ENCODE assay signal across 31 cellular contexts in the genomic region with DNA sequence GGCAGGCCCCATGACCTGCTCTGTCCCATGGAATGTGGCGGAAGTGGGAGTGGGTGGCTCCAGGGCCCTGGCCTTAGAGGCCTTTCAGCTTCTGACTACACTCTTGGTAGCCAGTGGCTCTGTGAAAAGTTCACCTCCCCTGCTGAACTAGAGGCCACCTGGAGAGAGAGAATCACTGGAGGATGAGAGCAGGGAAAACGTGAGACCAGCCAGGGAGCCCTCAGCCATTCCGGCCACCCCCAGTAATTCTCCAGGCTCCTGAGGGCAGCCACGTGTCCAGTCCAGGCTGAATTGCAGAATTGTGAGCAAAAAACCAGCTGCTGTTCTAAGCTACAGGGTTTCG. TPM values are rescaled to one million over a fixed set of nuclear protein-coding genes. Genes with fewer than 3 reads are reported as not detected.
A peak's percentile ranks its signal among the peaks of the same experiment; 100 is the strongest.
DNase-seq lines count a peak whose midpoint lies in the region; ATAC-seq and TF ChIP-seq lines count a peak whose summit lies in the region.
"Had no signal": no experiment of that assay in that cellular context is flagged by ENCODE, and none has a peak within 500 bp of the region (broad histone marks: within the 10 kb centered on the region; RNA-seq: fewer than 3 reads in every experiment).

No MANE protein-coding gene starts in this region.

- H3K27me3 Mint-ChIP-seq in GM23338 (ENCODE audit: insufficient read depth, low read depth, poor library complexity) (peaks cover 3% of the 10 kb centered on the region), nephron progenitor cell (ENCODE audit: low read depth, poor library complexity) (no peaks in the 10 kb centered on the region), glutamatergic neuron (ENCODE audit: unreplicated experiment) (no peaks in the 10 kb centered on the region)

- H4K20me1 ChIP-seq in GM23338 (replicated peaks; ENCODE audit: insufficient read depth): no peaks in the 10 kb centered on the region

- no peak overlapping the region for H3K4me2 ChIP-seq in GM23338

- H3K9me3 Mint-ChIP-seq in GM23338 (peaks cover 11% of the 10 kb centered on the region; the same call in 2 of the 3 replicates), nephron progenitor cell (peaks cover 34% of the 10 kb centered on the region), glutamatergic neuron (ENCODE audit: unreplicated experiment) (peaks cover 2% of the 10 kb centered on the region)

- no peak overlapping the region for H3K27ac ChIP-seq in GM23338 (ENCODE audit: low read depth)
- H3K27ac ChIP-seq: ascending aorta, HL-60, psoas muscle, tibial artery had no signal

- H3K27ac Mint-ChIP-seq in GM23338 (no peak overlapping the region), nephron progenitor cell (peak overlapping the region; percentile 88), glutamatergic neuron (ENCODE audit: unreplicated experiment) (no peak overlapping the region)
- H3K27ac Mint-ChIP-seq: activated CD4-positive, alpha-beta T cell treated with anti-CD3 and anti-CD28 coated beads for 36 hours; activated naive CD8-positive, alpha-beta T cell treated with anti-CD3 and anti-CD28 coated beads for 36 hours; CD8-positive, alpha-beta T cell had no signal

- DNase-seq in GM23338 (ENCODE audit: low spot score) (no peak), iPS-NIHi7 (ENCODE audit: extremely low spot score) (peak; percentile 33), nephron progenitor cell (peak; percentile 11), GM20000 (ENCODE audit: low spot score) (no peak), anterior cingulate cortex (lab: John Stamatoyannopoulos, UW) (no peak), glutamatergic neuron (no peak)
- DNase-seq: activated CD4-positive, alpha-beta T cell treated with anti-CD3 and anti-CD28 coated beads for 36 hours; activated CD8-positive, alpha-beta memory T cell treated with anti-CD3 and anti-CD28 coated beads for 24 hours; activated gamma-delta T cell; activated naive CD8-positive, alpha-beta T cell treated with anti-CD3 and anti-CD28 coated beads for 36 hours; activated T-cell treated with anti-CD3 and anti-CD28 coated beads for 4 hours; BE2C; caudate nucleus; CD8-positive, alpha-beta T cell; dermis blood vessel endothelial cell; DMS 273 treated with DMSO at 0.1 percent for 48 hours; Kasumi-1; left cardiac atrium; naive B cell; NCI-H1417 treated with DMSO at 0.1 percent for 48 hours; nucleus accumbens; psoas muscle; Right ventricle myocardium superior; stimulated activated CD4-positive, alpha-beta T cell treated with anti-CD3 and anti-CD28 coated beads, Interleukin-4, amount 100 ng/mL, for 24 hours; T-helper 9 cell; tibial artery had no signal

- no peaks in the 10 kb centered on the region for H3K9me2 ChIP-seq in GM23338 (ENCODE audit: insufficient read depth)

- H3K27me3 ChIP-seq in GM23338 (ENCODE audit: insufficient read depth): no peaks in the 10 kb centered on the region
- H3K27me3 ChIP-seq: ascending aorta, BE2C, tibial artery had no signal

- peaks cover 10% of the 10 kb centered on the region for H3K4me1 Mint-ChIP-seq in GM23338
- peaks cover 52% of the 10 kb centered on the region for H3K4me1 Mint-ChIP-seq in nephron progenitor cell
- H3K4me1 Mint-ChIP-seq in glutamatergic neuron (ENCODE audit: low read depth, unreplicated experiment): no peaks in the 10 kb centered on the region
- H3K4me1 Mint-ChIP-seq: activated CD4-positive, alpha-beta T cell treated with anti-CD3 and anti-CD28 coated beads for 36 hours; activated naive CD8-positive, alpha-beta T cell treated with anti-CD3 and anti-CD28 coated beads for 36 hours; naive B cell had no signal

- H3K36me3 Mint-ChIP-seq in GM23338 (ENCODE audit: low read depth) (peaks cover 8% of the 10 kb centered on the region; the same call in 1 of the 3 replicates), nephron progenitor cell (ENCODE audit: low read depth) (peaks cover 40% of the 10 kb centered on the region), glutamatergic neuron (ENCODE audit: unreplicated experiment) (peaks cover 10% of the 10 kb centered on the region)
- H3K36me3 Mint-ChIP-seq: activated naive CD8-positive, alpha-beta T cell treated with anti-CD3 and anti-CD28 coated beads for 36 hours; CD8-positive, alpha-beta T cell had no signal

- TF ChIP-seq CTCF in GM23338 (conservative IDR thresholded peaks at IDR 0.05; ENCODE audit: low read depth in 2 of 2) (no peak), nephron progenitor cell (IDR thresholded peaks at IDR 0.05) (no peak), GM20000 (IDR thresholded peaks at IDR 0.05; ENCODE audit: extremely low read depth, missing control alignments) (no peak), glutamatergic neuron (IDR thresholded peaks at IDR 0.05; ENCODE audit: partially characterized antibody, unreplicated experiment) (no peak)

- H3K79me2 ChIP-seq in GM23338 (replicated peaks; ENCODE audit: insufficient read depth): no peaks in the 10 kb centered on the region

- H3K36me3 ChIP-seq in GM23338 (ENCODE audit: insufficient read depth): 0 out of 2 replicates have a peak, but pooled peaks cover 3% of the 10 kb centered on the region
- H3K36me3 ChIP-seq: ascending aorta, BE2C, HAP-1, tibial artery had no signal

- H3K4me3 Mint-ChIP-seq in GM23338: no peak overlapping the region
- H3K4me3 Mint-ChIP-seq in nephron progenitor cell: no peak overlapping the region
- no peak overlapping the region for H3K4me3 Mint-ChIP-seq in glutamatergic neuron (ENCODE audit: unreplicated experiment)
- H3K4me3 Mint-ChIP-seq: activated CD4-positive, alpha-beta T cell treated with anti-CD3 and anti-CD28 coated beads for 36 hours; activated naive CD8-positive, alpha-beta T cell treated with anti-CD3 and anti-CD28 coated beads for 36 hours; CD8-positive, alpha-beta T cell; naive B cell had no signal

- H3K4me3 ChIP-seq in GM23338: no peak overlapping the region
- H3K4me3 ChIP-seq: ascending aorta, HAP-1, psoas muscle, tibial artery had no signal

- peaks cover 4% of the 10 kb centered on the region for H3K4me1 ChIP-seq in GM23338 (ENCODE audit: insufficient read depth)
- H3K4me1 ChIP-seq: ascending aorta, BE2C, HAP-1, psoas muscle, tibial artery had no signal

- no peak overlapping the region for H2AFZ ChIP-seq in GM23338

- no peaks in the 10 kb centered on the region for H3F3A ChIP-seq in GM23338 (replicated peaks; ENCODE audit: low read depth)

- ATAC-seq in GM23338: peak; percentile 47; the same call in 2 of the 3 replicates
- peak; percentile 41; the same call in 2 of the 3 replicates for ATAC-seq in SK-N-SH treated with all-trans-retinoic acid at 6 μM for 48 hours
- no peak for ATAC-seq in HG02938 (IDR thresholded peaks at IDR 0.05; ENCODE audit: unreplicated experiment)
- ATAC-seq: activated CD4-positive, alpha-beta T cell treated with anti-CD3 and anti-CD28 coated beads for 36 hours; CD8-positive, alpha-beta T cell; left cardiac atrium; psoas muscle had no signal

TF ChIP-seq in GM23338, 12 proteins besides CTCF, POLR2A, EP300 and RAD21 (continues in another document):
- no peak for TF ChIP-seq POLR2AphosphoS5 (IDR thresholded peaks at IDR 0.05; ENCODE audit: low read depth)
- TF ChIP-seq, protein P1, sequence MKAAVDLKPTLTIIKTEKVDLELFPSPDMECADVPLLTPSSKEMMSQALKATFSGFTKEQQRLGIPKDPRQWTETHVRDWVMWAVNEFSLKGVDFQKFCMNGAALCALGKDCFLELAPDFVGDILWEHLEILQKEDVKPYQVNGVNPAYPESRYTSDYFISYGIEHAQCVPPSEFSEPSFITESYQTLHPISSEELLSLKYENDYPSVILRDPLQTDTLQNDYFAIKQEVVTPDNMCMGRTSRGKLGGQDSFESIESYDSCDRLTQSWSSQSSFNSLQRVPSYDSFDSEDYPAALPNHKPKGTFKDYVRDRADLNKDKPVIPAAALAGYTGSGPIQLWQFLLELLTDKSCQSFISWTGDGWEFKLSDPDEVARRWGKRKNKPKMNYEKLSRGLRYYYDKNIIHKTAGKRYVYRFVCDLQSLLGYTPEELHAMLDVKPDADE (IDR thresholded peaks at IDR 0.05): no peak
- TF ChIP-seq NANOG (IDR thresholded peaks at IDR 0.05; ENCODE audit: borderline replicate concordance): no peak
- no peak for TF ChIP-seq ZNF331 (CRISPR knock-in tag; IDR thresholded peaks at IDR 0.05; ENCODE audit: low read depth)

TF ChIP-seq in SK-N-SH treated with all-trans-retinoic acid at 6 μM for 48 hours, 23 proteins besides CTCF, POLR2A, EP300 and RAD21 (continues in another document):
- TF ChIP-seq, protein P2, sequence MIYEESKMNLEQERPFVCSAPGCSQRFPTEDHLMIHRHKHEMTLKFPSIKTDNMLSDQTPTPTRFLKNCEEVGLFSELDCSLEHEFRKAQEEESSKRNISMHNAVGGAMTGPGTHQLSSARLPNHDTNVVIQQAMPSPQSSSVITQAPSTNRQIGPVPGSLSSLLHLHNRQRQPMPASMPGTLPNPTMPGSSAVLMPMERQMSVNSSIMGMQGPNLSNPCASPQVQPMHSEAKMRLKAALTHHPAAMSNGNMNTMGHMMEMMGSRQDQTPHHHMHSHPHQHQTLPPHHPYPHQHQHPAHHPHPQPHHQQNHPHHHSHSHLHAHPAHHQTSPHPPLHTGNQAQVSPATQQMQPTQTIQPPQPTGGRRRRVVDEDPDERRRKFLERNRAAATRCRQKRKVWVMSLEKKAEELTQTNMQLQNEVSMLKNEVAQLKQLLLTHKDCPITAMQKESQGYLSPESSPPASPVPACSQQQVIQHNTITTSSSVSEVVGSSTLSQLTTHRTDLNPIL (CRISPR knock-in tag; IDR thresholded peaks at IDR 0.05; ENCODE audit: low read depth): no peak
- no peak for TF ChIP-seq ZNF70 (CRISPR knock-in tag; IDR thresholded peaks at IDR 0.05)
- TF ChIP-seq ISL1 (CRISPR knock-in tag; IDR thresholded peaks at IDR 0.05): no peak
- TF ChIP-seq ZNF8 (CRISPR knock-in tag; IDR thresholded peaks at IDR 0.05): no peak
- TF ChIP-seq ARNTL (CRISPR knock-in tag; IDR thresholded peaks at IDR 0.05; ENCODE audit: borderline replicate concordance, low read depth): no peak
- no peak for TF ChIP-seq CSDC2 (CRISPR knock-in tag; IDR thresholded peaks at IDR 0.05)
- TF ChIP-seq ZC3H10 (CRISPR knock-in tag; IDR thresholded peaks at IDR 0.05): no peak
- no peak for TF ChIP-seq ZFP3 (CRISPR knock-in tag; IDR thresholded peaks at IDR 0.05)
- no peak for TF ChIP-seq TOX (CRISPR knock-in tag; IDR thresholded peaks at IDR 0.05; ENCODE audit: borderline replicate concordance)
- no peak for TF ChIP-seq OSR1 (CRISPR knock-in tag; IDR thresholded peaks at IDR 0.05)

RNA-seq across cellular contexts. Expression of gene COLEC12, which starts 10.5 kb away (rescaled TPM):
- 3.2 and 4.0 TPM in 2 replicates for total RNA-seq in GM23338 (2014; rRNA removed; shearing (Covaris generic))
- 1.1 and 2.0 TPM in 2 replicates for polyA plus RNA-seq in GM23338 (2016; fragmentation: Nextera tagmentation; extraction: Ambion mirVana)
- 0.20 TPM for total RNA-seq in glutamatergic neuron (ENCODE audit: unreplicated experiment)
- total RNA-seq: activated CD4-positive, alpha-beta T cell treated with anti-CD3 and anti-CD28 coated beads for 36 hours; activated naive CD8-positive, alpha-beta T cell treated with anti-CD3 and anti-CD28 coated beads for 36 hours; CD8-positive, alpha-beta T cell had no signal

Comparison
In these comparisons a context has a peak if more than half of its experiments do, and no peak if none do; other contexts are left out.
1. DNase-seq: peak in iPS-NIHi7 (single experiment) and nephron progenitor cell (single experiment); none in GM23338 (single experiment), GM20000 (single experiment), anterior cingulate cortex (0 of 58) and glutamatergic neuron (single experiment).